Comparison of ENCODE assay signal across 1 cellular context in the genomic region with DNA sequence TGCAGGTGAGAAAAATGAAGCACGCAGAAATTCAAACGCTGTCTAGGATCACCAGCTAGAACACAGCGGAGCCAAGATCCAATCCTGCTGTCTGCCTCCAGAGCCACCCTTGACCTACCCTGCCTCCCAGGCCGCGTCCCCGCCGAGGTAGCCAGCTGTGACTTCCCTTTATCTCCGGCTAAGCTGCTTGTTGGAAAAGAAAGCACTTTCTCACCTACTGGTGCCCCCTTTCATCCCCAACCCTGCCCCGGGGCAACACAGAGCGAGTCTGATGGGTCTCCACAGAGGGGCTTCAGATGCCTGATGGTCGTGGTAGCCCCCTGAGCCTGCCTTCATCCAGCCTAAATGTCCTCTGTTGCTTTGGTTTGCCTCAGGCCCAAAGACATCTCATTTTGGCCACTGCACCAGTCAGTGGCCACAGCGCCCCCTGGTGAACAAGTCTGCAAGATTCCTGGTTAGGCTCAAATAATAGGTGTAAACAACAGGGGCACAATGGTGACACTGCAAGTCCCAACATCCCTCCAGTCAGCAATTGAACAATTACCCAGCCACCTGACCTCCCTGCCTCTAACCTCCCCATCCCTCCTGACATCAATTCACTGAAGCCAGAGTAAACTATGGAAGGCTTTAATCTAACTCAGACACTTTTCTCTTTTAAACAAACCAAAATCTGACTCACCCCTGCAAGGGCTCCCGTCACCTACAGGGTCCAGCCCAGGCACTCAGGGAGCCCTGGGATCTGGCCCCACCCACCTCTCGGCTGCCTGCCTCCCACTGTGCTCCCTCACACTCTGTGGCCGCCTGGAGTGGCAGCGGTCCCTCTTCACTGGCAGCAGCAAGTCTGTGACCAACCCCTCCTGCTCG.
TF ChIP-seq lines count a peak whose summit lies in the region.

No MANE protein-coding gene starts in this region.

TF ChIP-seq in endothelial cell of umbilical vein, 7 proteins besides CTCF, POLR2A, EP300 and RAD21 (continued from another document):
- TF ChIP-seq, protein P1, sequence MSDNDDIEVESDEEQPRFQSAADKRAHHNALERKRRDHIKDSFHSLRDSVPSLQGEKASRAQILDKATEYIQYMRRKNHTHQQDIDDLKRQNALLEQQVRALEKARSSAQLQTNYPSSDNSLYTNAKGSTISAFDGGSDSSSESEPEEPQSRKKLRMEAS (IDR thresholded peaks at IDR 0.05; ENCODE audit: insufficient read depth, insufficient read length), result no peak
